13 cellular contexts compared by ENCODE assay signal in the genomic region with DNA sequence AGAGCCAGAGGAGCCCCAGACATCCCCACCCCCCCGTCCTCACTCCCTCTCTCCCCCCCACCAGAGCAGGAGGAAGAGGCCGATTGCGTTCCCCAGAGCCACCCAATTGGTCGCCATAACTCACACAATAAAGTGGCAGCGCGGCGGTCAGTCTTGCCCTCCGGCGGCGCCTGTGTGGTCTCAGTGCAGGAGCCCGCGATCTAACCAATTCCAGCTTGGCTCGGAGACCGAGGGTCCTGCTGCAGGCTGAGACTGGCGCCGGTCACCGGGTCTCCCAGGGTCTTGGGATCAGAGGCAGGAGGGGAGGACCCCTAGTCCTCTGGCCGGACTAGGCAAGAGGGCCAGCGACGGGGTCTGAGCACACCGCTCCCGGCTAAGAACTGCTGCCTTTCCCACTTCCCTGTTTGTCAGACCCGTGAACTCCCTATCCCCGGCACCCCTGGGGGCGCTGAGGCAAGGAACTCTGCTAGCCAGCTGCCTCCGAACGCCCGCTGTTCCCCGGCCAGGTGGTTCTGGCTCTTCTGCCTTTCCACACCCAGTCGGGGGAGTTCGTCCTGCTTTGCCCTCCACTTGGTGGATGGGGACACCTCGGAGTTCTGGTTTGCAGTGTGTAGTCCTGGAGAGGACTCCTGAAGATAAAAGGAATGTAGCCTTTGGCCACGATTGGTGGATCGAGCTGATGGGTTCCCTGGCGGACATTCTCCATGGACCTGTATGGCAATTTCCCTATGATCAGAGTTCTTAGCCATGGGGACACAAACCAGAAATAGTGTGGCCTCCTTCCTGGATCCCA. TPM values are rescaled to one million over a fixed set of nuclear protein-coding genes. Genes with fewer than 3 reads are reported as not detected.
DNase-seq lines count a peak whose midpoint lies in the region; ATAC-seq and TF ChIP-seq lines count a peak whose summit lies in the region.
"Had no signal": no experiment of that assay in that cellular context is flagged by ENCODE, and none has a peak within 500 bp of the region (broad histone marks: within the 10 kb centered on the region; RNA-seq: fewer than 3 reads in every experiment).

No MANE protein-coding gene starts in this region.

- H3K4me1 Mint-ChIP-seq in Calu3 (ENCODE audit: low read depth, unreplicated experiment): peaks cover 9% of the 10 kb centered on the region
- peaks cover 30% of the 10 kb centered on the region for H3K4me1 Mint-ChIP-seq in HFFc6 (ENCODE audit: low read depth)
- peaks cover 8% of the 10 kb centered on the region for H3K4me1 Mint-ChIP-seq in mesothelial cell of epicardium

- no TSS peak for BruUV-seq in Calu3 (replicated peaks; lab: Mats Ljungman, UMichigan)

- H3K9me3 Mint-ChIP-seq in Calu3 (ENCODE audit: low read depth, unreplicated experiment) (no peaks in the 10 kb centered on the region), HFFc6 (no peaks in the 10 kb centered on the region), mesothelial cell of epicardium (no peaks in the 10 kb centered on the region)

- peak; percentile 23 for ATAC-seq in SK-N-SH treated with all-trans-retinoic acid at 6 μM for 48 hours
- ATAC-seq in GM18873 (IDR thresholded peaks at IDR 0.05; ENCODE audit: low FRiP score, unreplicated experiment): no peak
- no peak for ATAC-seq in HG02885 (IDR thresholded peaks at IDR 0.05; ENCODE audit: poor library complexity, unreplicated experiment)

- no peak for TF ChIP-seq CTCF in Calu3 (IDR thresholded peaks at IDR 0.05; ENCODE audit: unreplicated experiment)
- no peak for TF ChIP-seq CTCF in HFFc6 (IDR thresholded peaks at IDR 0.05)
- no peak for TF ChIP-seq CTCF in mesothelial cell of epicardium (IDR thresholded peaks at IDR 0.05; ENCODE audit: unreplicated experiment)

- intact Hi-C loops in Calu3 (cut with micrococcal nuclease; ENCODE audit: unreplicated experiment): loop anchor here (5.0 kb wide), 5 partner anchors 96 to 896 kb away; a partner anchor contains a TSS

- CTCF ChIA-PET in Calu3 (lab: Charles Lee): interaction anchor here (0.7 to 3.0 kb wide), 6 partner anchors 28 to 895 kb away, joined by 3 to 24 read pairs (median 4); no protein-coding TSS in a partner anchor

- H3K36me3 Mint-ChIP-seq in Calu3 (ENCODE audit: insufficient read depth, unreplicated experiment) (peaks cover 18% of the 10 kb centered on the region), HFFc6 (ENCODE audit: low read depth) (peaks cover 6% of the 10 kb centered on the region; the same call in 1 of the 2 replicates), mesothelial cell of epicardium (no peaks in the 10 kb centered on the region)
- H3K36me3 Mint-ChIP-seq: stimulated activated naive B cell treated with anti-CD40 and anti-IgM and Interleukin-4, amounts not matched to agents 10 μg/mL and 1 μg/mL and 100 μg/mL, for 72 hours had no signal

- peak overlapping the region; percentile 85 for H3K4me3 Mint-ChIP-seq in Calu3 (ENCODE audit: low read depth, unreplicated experiment)
- H3K4me3 Mint-ChIP-seq in HFFc6: peak overlapping the region; percentile 85
- peak overlapping the region; percentile 28 for H3K4me3 Mint-ChIP-seq in mesothelial cell of epicardium

- peaks cover 8% of the 10 kb centered on the region for H3K27me3 Mint-ChIP-seq in Calu3 (ENCODE audit: unreplicated experiment)
- H3K27me3 Mint-ChIP-seq in HFFc6 (ENCODE audit: insufficient read depth): peaks cover 20% of the 10 kb centered on the region
- peaks cover 99% of the 10 kb centered on the region for H3K27me3 Mint-ChIP-seq in mesothelial cell of epicardium (ENCODE audit: low read depth)

- DNase-seq in Calu3 (no peak), HFFc6 (no peak), mesothelial cell of epicardium (ENCODE audit: low spot score in 2 of 2, unreplicated experiment in 2 of 2) (peak in 1 of 2 experiments; percentile 39), G401 (ENCODE audit: low spot score) (no peak)
- DNase-seq: effector CD8-positive, alpha-beta T cell; stimulated activated CD4-positive, alpha-beta T cell treated with anti-CD3 and anti-CD28 coated beads, Interleukin-1b, Interleukin-23, amount 100 ng/mL, for 48 hours; stimulated activated naive B cell treated with anti-CD40 and anti-IgM and Interleukin-4, amounts not matched to agents 10 μg/mL and 1 μg/mL and 100 μg/mL, for 72 hours; T-helper 9 cell had no signal

- in situ Hi-C loops in G401 (cut with HindIII; ENCODE audit: low sequenced_read_pairs): no loop called here

- H3K27ac Mint-ChIP-seq in Calu3 (ENCODE audit: unreplicated experiment) (peak overlapping the region; percentile 80), HFFc6 (no peak overlapping the region), mesothelial cell of epicardium (no peak overlapping the region)

TF ChIP-seq in SK-N-SH treated with all-trans-retinoic acid at 6 μM for 48 hours, 23 proteins besides CTCF, POLR2A, EP300 and RAD21:
- TF ChIP-seq, protein P1, sequence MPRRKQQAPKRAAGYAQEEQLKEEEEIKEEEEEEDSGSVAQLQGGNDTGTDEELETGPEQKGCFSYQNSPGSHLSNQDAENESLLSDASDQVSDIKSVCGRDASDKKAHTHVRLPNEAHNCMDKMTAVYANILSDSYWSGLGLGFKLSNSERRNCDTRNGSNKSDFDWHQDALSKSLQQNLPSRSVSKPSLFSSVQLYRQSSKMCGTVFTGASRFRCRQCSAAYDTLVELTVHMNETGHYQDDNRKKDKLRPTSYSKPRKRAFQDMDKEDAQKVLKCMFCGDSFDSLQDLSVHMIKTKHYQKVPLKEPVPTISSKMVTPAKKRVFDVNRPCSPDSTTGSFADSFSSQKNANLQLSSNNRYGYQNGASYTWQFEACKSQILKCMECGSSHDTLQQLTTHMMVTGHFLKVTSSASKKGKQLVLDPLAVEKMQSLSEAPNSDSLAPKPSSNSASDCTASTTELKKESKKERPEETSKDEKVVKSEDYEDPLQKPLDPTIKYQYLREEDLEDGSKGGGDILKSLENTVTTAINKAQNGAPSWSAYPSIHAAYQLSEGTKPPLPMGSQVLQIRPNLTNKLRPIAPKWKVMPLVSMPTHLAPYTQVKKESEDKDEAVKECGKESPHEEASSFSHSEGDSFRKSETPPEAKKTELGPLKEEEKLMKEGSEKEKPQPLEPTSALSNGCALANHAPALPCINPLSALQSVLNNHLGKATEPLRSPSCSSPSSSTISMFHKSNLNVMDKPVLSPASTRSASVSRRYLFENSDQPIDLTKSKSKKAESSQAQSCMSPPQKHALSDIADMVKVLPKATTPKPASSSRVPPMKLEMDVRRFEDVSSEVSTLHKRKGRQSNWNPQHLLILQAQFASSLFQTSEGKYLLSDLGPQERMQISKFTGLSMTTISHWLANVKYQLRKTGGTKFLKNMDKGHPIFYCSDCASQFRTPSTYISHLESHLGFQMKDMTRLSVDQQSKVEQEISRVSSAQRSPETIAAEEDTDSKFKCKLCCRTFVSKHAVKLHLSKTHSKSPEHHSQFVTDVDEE (CRISPR knock-in tag; IDR thresholded peaks at IDR 0.05): no peak
- TF ChIP-seq ZFP30 (CRISPR knock-in tag; IDR thresholded peaks at IDR 0.05) (no peak), PPARA (CRISPR knock-in tag; IDR thresholded peaks at IDR 0.05; ENCODE audit: borderline replicate concordance) (no peak), RARB (CRISPR knock-in tag; IDR thresholded peaks at IDR 0.05) (no peak), ZNF8 (CRISPR knock-in tag; IDR thresholded peaks at IDR 0.05) (no peak)
- TF ChIP-seq, protein P2, sequence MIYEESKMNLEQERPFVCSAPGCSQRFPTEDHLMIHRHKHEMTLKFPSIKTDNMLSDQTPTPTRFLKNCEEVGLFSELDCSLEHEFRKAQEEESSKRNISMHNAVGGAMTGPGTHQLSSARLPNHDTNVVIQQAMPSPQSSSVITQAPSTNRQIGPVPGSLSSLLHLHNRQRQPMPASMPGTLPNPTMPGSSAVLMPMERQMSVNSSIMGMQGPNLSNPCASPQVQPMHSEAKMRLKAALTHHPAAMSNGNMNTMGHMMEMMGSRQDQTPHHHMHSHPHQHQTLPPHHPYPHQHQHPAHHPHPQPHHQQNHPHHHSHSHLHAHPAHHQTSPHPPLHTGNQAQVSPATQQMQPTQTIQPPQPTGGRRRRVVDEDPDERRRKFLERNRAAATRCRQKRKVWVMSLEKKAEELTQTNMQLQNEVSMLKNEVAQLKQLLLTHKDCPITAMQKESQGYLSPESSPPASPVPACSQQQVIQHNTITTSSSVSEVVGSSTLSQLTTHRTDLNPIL (CRISPR knock-in tag; IDR thresholded peaks at IDR 0.05; ENCODE audit: low read depth): no peak

RNA-seq across cellular contexts. Expression of a gene that starts 1.0 kb away (rescaled TPM):
- not detected in 2 replicates for total RNA-seq in Calu3 (2022)
- total RNA-seq in HFFc6 (2021; fragmentation: NEBNext Ultra II Directional; extraction: Animal tissue kit (Norgen Biotek cat#: 25700)): under 1 TPM in 4 of 6 experiments, not detected in 2; 0.19 to 0.36 (median 0.26) TPM
- total RNA-seq in mesothelial cell of epicardium: 0.27 to 0.40 TPM (median 0.27 TPM) in 3 replicates
- total RNA-seq in G401 (2014; rRNA removed; shearing (Covaris generic)): not detected in 2 replicates
- total RNA-seq: osteoblast had no signal

RNA-seq across cellular contexts. Expression of a gene that starts 6.0 kb away (rescaled TPM):
- not detected in 2 replicates for total RNA-seq in Calu3 (2022)
- 1 to 10 TPM; 1.2 to 1.7 (median 1.5) TPM for total RNA-seq in HFFc6 (2021; fragmentation: NEBNext Ultra II Directional; extraction: Animal tissue kit (Norgen Biotek cat#: 25700))
- total RNA-seq in mesothelial cell of epicardium: 0.49 to 0.63 TPM (median 0.56 TPM) in 3 replicates
- total RNA-seq in G401 (2014; rRNA removed; shearing (Covaris generic)): 0.43 TPM in 1 of 2 replicates, not detected in the other
- total RNA-seq: osteoblast had no signal

RNA-seq across cellular contexts. Expression of a gene that starts 8.5 kb away (rescaled TPM):
- total RNA-seq in Calu3 (2022): not detected in 2 replicates
- 10 to 100 TPM in 1 of 6 experiments, 1 to 10 TPM in 5; 6.0 to 10.2 (median 7.6) TPM for total RNA-seq in HFFc6 (2021; fragmentation: NEBNext Ultra II Directional; extraction: Animal tissue kit (Norgen Biotek cat#: 25700))
- 1.9 to 3.0 TPM (median 2.2 TPM) in 3 replicates for total RNA-seq in mesothelial cell of epicardium
- total RNA-seq in G401 (2014; rRNA removed; shearing (Covaris generic)): not detected in 2 replicates
- total RNA-seq: osteoblast had no signal

RNA-seq across cellular contexts. Expression of a gene that starts 14.8 kb away (rescaled TPM):
- total RNA-seq in Calu3 (2022) (not detected in 2 replicates), mesothelial cell of epicardium (0.07 to 0.09 TPM in 2 of 3 replicates, not detected in the other)
- total RNA-seq in HFFc6 (2021; fragmentation: NEBNext Ultra II Directional; extraction: Animal tissue kit (Norgen Biotek cat#: 25700)): not detected
- total RNA-seq in G401 (2014; rRNA removed; shearing (Covaris generic)): not detected in 2 replicates
- total RNA-seq: lower leg skin, osteoblast had no signal

RNA-seq across cellular contexts. Expression of a gene that starts 18.0 kb away (rescaled TPM):
- not detected in 2 replicates for total RNA-seq in Calu3 (2022)
- 10 to 100 TPM; 10.9 to 14.5 (median 12.8) TPM for total RNA-seq in HFFc6 (2021; fragmentation: NEBNext Ultra II Directional; extraction: Animal tissue kit (Norgen Biotek cat#: 25700))
- 3.2 to 4.1 TPM (median 3.9 TPM) in 3 replicates for total RNA-seq in mesothelial cell of epicardium
- not detected in 2 replicates for total RNA-seq in G401 (2014; rRNA removed; shearing (Covaris generic))
- total RNA-seq: osteoblast had no signal

Comparison
In these comparisons a context has a peak if more than half of its experiments do, and no peak if none do; other contexts are left out.
1. H3K4me3 Mint-ChIP-seq: peak in every context shown above with its lines; median percentile 85 in Calu3; 85 in HFFc6; 28 in mesothelial cell of epicardium.